8 cellular contexts compared by ENCODE assay signal in genomic region chr11:62678433-62678769, GRCh38. TPM values are rescaled to one million over a fixed set of nuclear protein-coding genes. Genes with fewer than 3 reads are reported as not detected.
DNase-seq lines count a peak whose midpoint lies in the region; ATAC-seq and TF ChIP-seq lines count a peak whose summit lies in the region.

No MANE protein-coding gene starts in this region.

- 1 to 7% (median 4%) methylated on average over 4 to 16 of the region's 16 CpGs for WGBS in adrenal gland, 4 donors
- WGBS in liver = 4% methylated on average over 16 of the region's 16 CpGs
- 4% methylated on average over 14 of the region's 16 CpGs; no CpG with 5 or more reads in 1 of the 2 donors for WGBS in transverse colon (ENCODE audit: low coverage in 1 of 2), 2 donors

- no peaks in the 10 kb centered on the region for H3K27me3 Mint-ChIP-seq in activated T-cell treated with anti-CD3 and anti-CD28 coated beads, Interleukin-2, amount 50 U/mL, for 72 hours (ENCODE audit: low read depth)

- ATAC-seq in activated T-cell treated with anti-CD3 and anti-CD28 coated beads, Interleukin-2, amount 50 U/mL, for 72 hours (replicated peaks in 1 of 2) = peak in 1 of 2 donors; percentile 4
- no peak for ATAC-seq in HG03469 (IDR thresholded peaks at IDR 0.05; ENCODE audit: unreplicated experiment)

- TF ChIP-seq CTCF in adrenal gland (IDR thresholded peaks at IDR 0.05) (no peak), liver (IDR thresholded peaks at IDR 0.05; ENCODE audit: low read depth, low read length, missing input control) (no peak), transverse colon (IDR thresholded peaks at IDR 0.05) (no peak)

- TF ChIP-seq POLR2A in adrenal gland (IDR thresholded peaks at IDR 0.05) (no peak), transverse colon (IDR thresholded peaks at IDR 0.05) (no peak)

- peaks cover 54% of the 10 kb centered on the region for H3K4me1 Mint-ChIP-seq in activated T-cell treated with anti-CD3 and anti-CD28 coated beads, Interleukin-2, amount 50 U/mL, for 72 hours (ENCODE audit: low read depth)

- no peak for DNase-seq in activated T-cell treated with anti-CD3 and anti-CD28 coated beads, Interleukin-2, amount 50 U/mL, for 72 hours
- no peak for DNase-seq in activated T-cell treated with anti-CD3 and anti-CD28 coated beads, Interleukin-2, amount 50 U/mL, for 1 hour
- no peak for DNase-seq in adrenal gland
- DNase-seq in transverse colon = no peak
- DNase-seq in SW480 (ENCODE audit: low spot score) = no peak
- no peak for DNase-seq in NOMO-1 treated with DMSO at 0.1 percent for 48 hours (lab: John Stamatoyannopoulos, UW; ENCODE audit: unreplicated experiment)

- H3K9ac ChIP-seq in liver (ENCODE audit: low read depth in 1 of 2, low read length in 2 of 2) = peak overlapping the region; percentile 53 to 91

- no peaks in the 10 kb centered on the region for H3K9me3 Mint-ChIP-seq in activated T-cell treated with anti-CD3 and anti-CD28 coated beads, Interleukin-2, amount 50 U/mL, for 72 hours

- peaks cover 7 to 18% of the 10 kb centered on the region in 2 donors for H3K36me3 Mint-ChIP-seq in activated T-cell treated with anti-CD3 and anti-CD28 coated beads, Interleukin-2, amount 50 U/mL, for 72 hours (ENCODE audit: insufficient read depth in 2 of 2)

- no peak for TF ChIP-seq RAD21 in liver (IDR thresholded peaks at IDR 0.05)

- H3K4me3 Mint-ChIP-seq in activated T-cell treated with anti-CD3 and anti-CD28 coated beads, Interleukin-2, amount 50 U/mL, for 72 hours = peak overlapping the region; percentile 76 to 80

- intact Hi-C loops in adrenal gland (cut with DNase I) = no loop called here
- intact Hi-C loops in transverse colon (cut with DNase I; ENCODE audit: low total_unique reads) = no loop called here

- H3K27me3 ChIP-seq in adrenal gland (no peaks in the 10 kb centered on the region), liver (ENCODE audit: control insufficient read depth in 4 of 4, insufficient read depth in 4 of 4, low read length in 3 of 4) (no peaks in the 10 kb centered on the region), transverse colon (no peaks in the 10 kb centered on the region)

- peak overlapping the region; percentile 58 to 91 (median 82) for H3K27ac ChIP-seq in adrenal gland
- peak overlapping the region; percentile 64 to 81 for H3K27ac ChIP-seq in liver (ENCODE audit: low read depth in 1 of 2, low read length in 2 of 2)
- H3K27ac ChIP-seq in transverse colon = peak overlapping the region; percentile 89 to 95 (median 94)

- TF ChIP-seq EP300 in transverse colon (IDR thresholded peaks at IDR 0.05; ENCODE audit: low read depth) = no peak

- H3K9me3 ChIP-seq in adrenal gland (replicated peaks in 1 of 3) = no peaks in the 10 kb centered on the region
- H3K9me3 ChIP-seq in liver (ENCODE audit: control insufficient read depth in 4 of 4, low read length in 3 of 4) = no peaks in the 10 kb centered on the region
- H3K9me3 ChIP-seq in transverse colon = no peaks in the 10 kb centered on the region

- peak overlapping the region; percentile 93 for H3K27ac Mint-ChIP-seq in activated T-cell treated with anti-CD3 and anti-CD28 coated beads, Interleukin-2, amount 50 U/mL, for 72 hours

- H3K4me1 ChIP-seq in adrenal gland (replicated peaks in 1 of 2) (peaks cover 12 to 24% of the 10 kb centered on the region in 2 donors), liver (ENCODE audit: control insufficient read depth in 4 of 4, insufficient read depth in 4 of 4, low read length in 3 of 4) (peaks cover 2 to 38% (median 32%) of the 10 kb centered on the region in 4 donors), transverse colon (peaks cover 14 to 35% (median 16%) of the 10 kb centered on the region in 4 donors)

- in situ Hi-C loops in transverse colon (cut with MboI; ENCODE audit: low pct_ligation_motif_present in 1 of 4, low pct_unique_long_range_greater_than_20kb in 1 of 4, low sequenced_read_pairs in 3 of 4) = loop anchor here in 2 of 4 donors (25.0 kb wide), 2 partner anchors 266 to 291 kb away; partner anchors contain the start of gene SCGB1A1 (in 1 of the 2)

- peak overlapping the region; percentile 73 to 92 (median 78) for H3K4me3 ChIP-seq in adrenal gland
- peak overlapping the region; percentile 87 to 96 (median 90) for H3K4me3 ChIP-seq in liver (ENCODE audit: low read depth in 1 of 3, low read length in 3 of 3)
- H3K4me3 ChIP-seq in transverse colon = peak overlapping the region; percentile 81 to 88 (median 86)

- H3K36me3 ChIP-seq in adrenal gland (replicated peaks in 1 of 2) = peaks cover 0 to 27% of the 10 kb centered on the region in 2 donors
- peaks cover 0 to 6% (median 3%) of the 10 kb centered on the region in 4 donors for H3K36me3 ChIP-seq in liver (ENCODE audit: control insufficient read depth in 4 of 4, insufficient read depth in 3 of 4, low read depth in 1 of 4, low read length in 3 of 4)
- H3K36me3 ChIP-seq in transverse colon = peaks cover 0 to 15% (median 3%) of the 10 kb centered on the region in 4 donors

TF ChIP-seq in liver, 16 proteins besides CTCF, POLR2A, EP300 and RAD21 (continues in another document):
- TF ChIP-seq GABPA (IDR thresholded peaks at IDR 0.05 in 1 of 2, conservative IDR thresholded peaks at IDR 0.05 in 1 of 2) = no peak
- TF ChIP-seq RXRA (IDR thresholded peaks at IDR 0.05) = no peak
- no peak for TF ChIP-seq MAX (IDR thresholded peaks at IDR 0.05)
- TF ChIP-seq JUND (IDR thresholded peaks at IDR 0.05) = no peak
- TF ChIP-seq HNF4G (IDR thresholded peaks at IDR 0.05) = no peak
- no peak for TF ChIP-seq REST (IDR thresholded peaks at IDR 0.05)
- TF ChIP-seq TAF1 (conservative IDR thresholded peaks at IDR 0.05) = no peak

RNA-seq across cellular contexts. Expression of gene UBXN1, which starts 0.5 kb away (rescaled TPM):
- total RNA-seq in activated T-cell treated with anti-CD3 and anti-CD28 coated beads, Interleukin-2, amount 50 U/mL, for 72 hours = 100 to 1,000 TPM; 154 to 163 TPM
- total RNA-seq in adrenal gland (100 to 1,000 TPM in 6 of 8 donors, 10 to 100 TPM in 2; 81.3 to 308 (median 153) TPM), liver (10 to 100 TPM; 31.4 to 45.5 TPM), transverse colon (100 to 1,000 TPM; 129 to 219 (median 142) TPM)
- polyA plus RNA-seq in adrenal gland (100 to 1,000 TPM; 114 to 225 (median 177) TPM), liver (10 to 100 TPM; 36.8 to 45.7 TPM)

RNA-seq across cellular contexts. Expression of gene LBHD1, which starts 6.3 kb away (rescaled TPM):
- 10 to 100 TPM in 1 of 2 donors, 1 to 10 TPM in 1; 9.9 to 13.0 TPM for total RNA-seq in activated T-cell treated with anti-CD3 and anti-CD28 coated beads, Interleukin-2, amount 50 U/mL, for 72 hours
- total RNA-seq in adrenal gland = 10 to 100 TPM in 2 of 8 donors, 1 to 10 TPM in 6; 1.1 to 22.0 (median 8.3) TPM
- 10 to 100 TPM; 16.5 to 30.4 (median 17.5) TPM for polyA plus RNA-seq in adrenal gland
- 1 to 10 TPM; 3.5 to 4.4 TPM for total RNA-seq in liver
- 1 to 10 TPM; 1.6 to 3.4 TPM for polyA plus RNA-seq in liver
- 10 to 100 TPM in 2 of 4 donors, 1 to 10 TPM in 2; 7.5 to 16.1 (median 10.1) TPM for total RNA-seq in transverse colon

RNA-seq across cellular contexts. Expression of gene UQCC3, which starts 6.9 kb away (rescaled TPM):
- total RNA-seq in activated T-cell treated with anti-CD3 and anti-CD28 coated beads, Interleukin-2, amount 50 U/mL, for 72 hours = 1 to 10 TPM; 5.6 to 7.1 TPM
- 10 to 100 TPM; 10.2 to 21.3 (median 14.3) TPM for total RNA-seq in adrenal gland
- polyA plus RNA-seq in adrenal gland = 10 to 100 TPM in 2 of 3 donors, 1 to 10 TPM in 1; 2.2 to 25.7 (median 25.7) TPM
- total RNA-seq in liver = 1 to 10 TPM; 2.9 to 6.3 TPM
- 10 to 100 TPM in 1 of 2 donors, 1 to 10 TPM in 1; 7.0 to 12.2 TPM for polyA plus RNA-seq in liver
- 10 to 100 TPM in 3 of 4 donors, 1 to 10 TPM in 1; 6.4 to 26.2 (median 15.3) TPM for total RNA-seq in transverse colon

RNA-seq across cellular contexts. Expression of gene LRRN4CL, which starts 10.9 kb away (rescaled TPM):
- under 1 TPM; 0.12 to 0.38 TPM for total RNA-seq in activated T-cell treated with anti-CD3 and anti-CD28 coated beads, Interleukin-2, amount 50 U/mL, for 72 hours
- total RNA-seq in adrenal gland (10 to 100 TPM in 6 of 8 donors, 1 to 10 TPM in 2; 6.5 to 29.9 (median 14.7) TPM), liver (under 1 TPM in 1 of 2 donors, not detected in 1; 0.08 TPM), transverse colon (10 to 100 TPM in 1 of 4 donors, 1 to 10 TPM in 3; 8.2 to 24.7 (median 9.0) TPM)
- polyA plus RNA-seq in adrenal gland (1 to 10 TPM; 5.7 to 9.3 (median 6.4) TPM), liver (under 1 TPM in 1 of 2 donors, not detected in 1; 0.06 TPM)

RNA-seq across cellular contexts. Expression of gene CSKMT, which starts 13.3 kb away (rescaled TPM):
- total RNA-seq in activated T-cell treated with anti-CD3 and anti-CD28 coated beads, Interleukin-2, amount 50 U/mL, for 72 hours = 10 to 100 TPM; 35.2 to 46.0 TPM
- total RNA-seq in adrenal gland (10 to 100 TPM in 2 of 8 donors, 1 to 10 TPM in 5, not detected in 1; 2.8 to 15.0 (median 7.9) TPM), liver (1 to 10 TPM; 1.8 to 2.5 TPM), transverse colon (10 to 100 TPM in 1 of 4 donors, 1 to 10 TPM in 1, not detected in 2; 6.0 to 17.0 TPM)
- polyA plus RNA-seq in adrenal gland (10 to 100 TPM in 2 of 3 donors, 1 to 10 TPM in 1; 1.9 to 37.2 (median 20.6) TPM), liver (1 to 10 TPM; 2.1 to 2.4 TPM)
